In genomic region chr16:56681939-56682702, GRCh38 we compare ENCODE assay signal across 1 cellular context.
TF ChIP-seq lines count a peak whose summit lies in the region.

Gene MT1X, plus strand, starts transcription at chr16:56682470. Its CDS starts 71 bp downstream, at chr16:56682541.

TF ChIP-seq in HepG2, 621 proteins besides CTCF, POLR2A, EP300 and RAD21 (continued from another document and continues in another):
- 0 out of 2 replicates have a peak, but pooled peaks have one; percentile 29 for TF ChIP-seq ZNF513 (CRISPR knock-in tag; conservative IDR thresholded peaks at IDR 0.05)
- no peak for TF ChIP-seq HCFC1 (IDR thresholded peaks at IDR 0.05; ENCODE audit: low read depth, low read length)
- TF ChIP-seq MAFK (conservative IDR thresholded peaks at IDR 0.05 in 1 of 2, IDR thresholded peaks at IDR 0.05 in 1 of 2; ENCODE audit: low read length in 2 of 2): peak; percentile 39 to 58; a peak in 3 of 4 replicates
- TF ChIP-seq HMG20B (CRISPR knock-in tag; conservative IDR thresholded peaks at IDR 0.05): 0 out of 2 replicates have a peak, but pooled peaks have one; percentile 7
- no peak for TF ChIP-seq CREM (IDR thresholded peaks at IDR 0.05)
- TF ChIP-seq CREM (CRISPR knock-in tag; IDR thresholded peaks at IDR 0.05): no peak
- TF ChIP-seq ZHX1 (CRISPR knock-in tag; IDR thresholded peaks at IDR 0.05; ENCODE audit: low read depth): peak; percentile 68; the same call in 1 of the 2 replicates
- TF ChIP-seq MATR3 (CRISPR knock-in tag; IDR thresholded peaks at IDR 0.05): no peak
- TF ChIP-seq ZBTB2 (CRISPR knock-in tag; IDR thresholded peaks at IDR 0.05; ENCODE audit: low read depth): no peak
- peak; percentile 83 for TF ChIP-seq HDAC1 (CRISPR knock-in tag; IDR thresholded peaks at IDR 0.05)
- peak; percentile 80 for TF ChIP-seq ZNF768 (CRISPR knock-in tag; IDR thresholded peaks at IDR 0.05)
- peak; percentile 70 for TF ChIP-seq TBX2 (CRISPR knock-in tag; IDR thresholded peaks at IDR 0.05; ENCODE audit: borderline replicate concordance)
- peak; percentile 81; the same call in 1 of the 2 replicates for TF ChIP-seq SP5 (CRISPR knock-in tag; IDR thresholded peaks at IDR 0.05; ENCODE audit: borderline replicate concordance, low read depth)
- no peak for TF ChIP-seq RERE (CRISPR knock-in tag; IDR thresholded peaks at IDR 0.05; ENCODE audit: low read depth)
- no peak for TF ChIP-seq TIGD3 (CRISPR knock-in tag; IDR thresholded peaks at IDR 0.05; ENCODE audit: borderline replicate concordance)
- peak; percentile 60; the same call in 1 of the 2 replicates for TF ChIP-seq MAZ (IDR thresholded peaks at IDR 0.05; ENCODE audit: borderline replicate concordance, low read depth, low read length)
- peak; percentile 43; the same call in 1 of the 2 replicates for TF ChIP-seq MAZ (CRISPR knock-in tag; IDR thresholded peaks at IDR 0.05; ENCODE audit: low read depth)
- no peak for TF ChIP-seq POLR2AphosphoS2 (IDR thresholded peaks at IDR 0.05; ENCODE audit: low read depth, low read length)
- TF ChIP-seq DRAP1 (CRISPR knock-in tag; IDR thresholded peaks at IDR 0.05): peak; percentile 96
- peak; percentile 84 for TF ChIP-seq ZFX (CRISPR knock-in tag; IDR thresholded peaks at IDR 0.05; ENCODE audit: low read depth)
- TF ChIP-seq ZNF317 (CRISPR knock-in tag; IDR thresholded peaks at IDR 0.05): peak; percentile 83
- TF ChIP-seq ZBTB44 (CRISPR knock-in tag; IDR thresholded peaks at IDR 0.05): no peak
- no peak for TF ChIP-seq SRF (IDR thresholded peaks at IDR 0.05; ENCODE audit: low read depth, low read length)
- TF ChIP-seq ZNF660 (CRISPR knock-in tag; IDR thresholded peaks at IDR 0.05; ENCODE audit: borderline replicate concordance, low read depth): no peak
- 0 out of 2 replicates have a peak, but pooled peaks have one; percentile 18 for TF ChIP-seq CEBPG (CRISPR knock-in tag; IDR thresholded peaks at IDR 0.05)
- TF ChIP-seq TRIM22 (IDR thresholded peaks at IDR 0.05): no peak
- peak; percentile 35; the same call in 1 of the 2 replicates for TF ChIP-seq ZBTB3 (CRISPR knock-in tag; IDR thresholded peaks at IDR 0.05; ENCODE audit: borderline replicate concordance, low read depth)
- TF ChIP-seq ETS1 (CRISPR knock-in tag; IDR thresholded peaks at IDR 0.05): no peak
- TF ChIP-seq NCOA5 (CRISPR knock-in tag; IDR thresholded peaks at IDR 0.05): no peak
- TF ChIP-seq ZNF20 (CRISPR knock-in tag; IDR thresholded peaks at IDR 0.05): no peak
- TF ChIP-seq ZNF264 (CRISPR knock-in tag; IDR thresholded peaks at IDR 0.05): 0 out of 2 replicates have a peak, but pooled peaks have one; percentile 53
- TF ChIP-seq ZFP41 (CRISPR knock-in tag; IDR thresholded peaks at IDR 0.05; ENCODE audit: borderline replicate concordance): no peak
- no peak for TF ChIP-seq PLRG1 (conservative IDR thresholded peaks at IDR 0.05)
- TF ChIP-seq LCORL (IDR thresholded peaks at IDR 0.05): no peak
- TF ChIP-seq LCORL (CRISPR knock-in tag; IDR thresholded peaks at IDR 0.05): peak; percentile 91
- TF ChIP-seq ZFP62 (CRISPR knock-in tag; IDR thresholded peaks at IDR 0.05): no peak
- TF ChIP-seq TOE1 (CRISPR knock-in tag; IDR thresholded peaks at IDR 0.05): no peak
- peak; percentile 27; the same call in 1 of the 2 replicates for TF ChIP-seq KDM5A (IDR thresholded peaks at IDR 0.05; ENCODE audit: borderline replicate concordance, low read length)
- no peak for TF ChIP-seq RARG (CRISPR knock-in tag; IDR thresholded peaks at IDR 0.05; ENCODE audit: low read depth)
- no peak for TF ChIP-seq ZNF512B (CRISPR knock-in tag; IDR thresholded peaks at IDR 0.05; ENCODE audit: borderline replicate concordance)
- TF ChIP-seq JUNB (CRISPR knock-in tag; IDR thresholded peaks at IDR 0.05; ENCODE audit: borderline replicate concordance): no peak
- TF ChIP-seq PHB2 (IDR thresholded peaks at IDR 0.05; ENCODE audit: partially characterized antibody): no peak
